ENCODE assay signal across 11 cellular contexts in genomic region chr5:171965740-171966139, GRCh38. TPM values are rescaled to one million over a fixed set of nuclear protein-coding genes. Genes with fewer than 3 reads are reported as not detected.
A peak's percentile ranks its signal among the peaks of the same experiment; 100 is the strongest.
DNase-seq lines count a peak whose midpoint lies in the region; ATAC-seq and TF ChIP-seq lines count a peak whose summit lies in the region.
"Had no signal": no experiment of that assay in that cellular context is flagged by ENCODE, and none has a peak within 500 bp of the region (broad histone marks: within the 10 kb centered on the region; RNA-seq: fewer than 3 reads in every experiment).

No MANE protein-coding gene starts in this region.

- peaks cover 7% of the 10 kb centered on the region for H3K79me1 ChIP-seq in mesenchymal stem cell (replicated peaks; ENCODE audit: low read length, poor library complexity, severe bottlenecking)

- H3K36me3 Mint-ChIP-seq in activated CD8-positive, alpha-beta T cell treated with anti-CD3 and anti-CD28 coated beads, Interleukin-2, amount 10 ng/mL, durations not matched to agents 7 days and 5 days (ENCODE audit: low read depth), result peaks cover 35% of the 10 kb centered on the region

- no peak overlapping the region for H2BK5ac ChIP-seq in mesenchymal stem cell (ENCODE audit: low read depth, low read length, poor library complexity, severe bottlenecking)

- H3K27ac ChIP-seq in mesenchymal stem cell (ENCODE audit: low read length, poor library complexity, severe bottlenecking) (no peak overlapping the region), tibial artery (no peak overlapping the region)
- H3K27ac ChIP-seq: C4-2B had no signal

- H3K4me3 Mint-ChIP-seq in activated CD8-positive, alpha-beta T cell treated with anti-CD3 and anti-CD28 coated beads, Interleukin-2, amount 10 ng/mL, durations not matched to agents 7 days and 5 days, result no peak overlapping the region
- H3K4me3 Mint-ChIP-seq: neural crest cell had no signal

- H3K4me1 ChIP-seq in mesenchymal stem cell (ENCODE audit: control insufficient read depth, insufficient read depth, low read depth, low read length) (peaks cover 3% of the 10 kb centered on the region), tibial artery (peaks cover 0 to 76% (median 24%) of the 10 kb centered on the region in 4 donors)

- no peak overlapping the region for H3K4me3 ChIP-seq in mesenchymal stem cell (ENCODE audit: insufficient read depth in 1 of 2, low read depth in 1 of 2, low read length in 2 of 2)
- H3K4me3 ChIP-seq in tibial artery, result no peak overlapping the region
- H3K4me3 ChIP-seq in foreskin fibroblast (ENCODE audit: low read depth in 1 of 2, low read length in 2 of 2), result no peak overlapping the region

- H2BK120ac ChIP-seq in mesenchymal stem cell (ENCODE audit: low read depth, low read length), result no peak overlapping the region

- POLR2A ChIA-PET in activated CD8-positive, alpha-beta T cell treated with anti-CD3 and anti-CD28 coated beads, Interleukin-2, amount 10 ng/mL, durations not matched to agents 7 days and 5 days (lab: Charles Lee), result no interaction called here

- H3K36me3 ChIP-seq in mesenchymal stem cell (ENCODE audit: control insufficient read depth in 1 of 2, insufficient read depth in 2 of 2, low read depth in 1 of 2, low read length in 2 of 2), result no peaks in the 10 kb centered on the region
- no peaks in the 10 kb centered on the region for H3K36me3 ChIP-seq in tibial artery

- no peak overlapping the region for H3K4ac ChIP-seq in mesenchymal stem cell (ENCODE audit: low read depth in 1 of 2, low read length in 2 of 2)

- 89% methylated on average over 6 of the region's 6 CpGs for WGBS in mesenchymal stem cell

- H3K9me3 Mint-ChIP-seq in activated CD8-positive, alpha-beta T cell treated with anti-CD3 and anti-CD28 coated beads, Interleukin-2, amount 10 ng/mL, durations not matched to agents 7 days and 5 days (ENCODE audit: insufficient read depth), result peaks cover 14% of the 10 kb centered on the region
- H3K9me3 Mint-ChIP-seq: neural crest cell had no signal

- H2BK15ac ChIP-seq in mesenchymal stem cell (ENCODE audit: low read depth, poor library complexity, severe bottlenecking), result no peak overlapping the region

- H3K9me3 ChIP-seq in mesenchymal stem cell (ENCODE audit: control insufficient read depth, low read length) (no peaks in the 10 kb centered on the region), tibial artery (no peaks in the 10 kb centered on the region)

- H3K27me3 Mint-ChIP-seq in activated CD8-positive, alpha-beta T cell treated with anti-CD3 and anti-CD28 coated beads, Interleukin-2, amount 10 ng/mL, durations not matched to agents 7 days and 5 days (ENCODE audit: low read depth), result no peaks in the 10 kb centered on the region

- DNase-seq in stimulated activated naive CD4-positive, alpha-beta T cell treated with Interleukin-2 at 50 U/mL for 16 hours (lab: John Stamatoyannopoulos, UW), result peak; percentile 22
- DNase-seq in stimulated activated naive CD4-positive, alpha-beta T cell (lab: John Stamatoyannopoulos, UW), result no peak
- no peak for DNase-seq in activated CD8-positive, alpha-beta T cell treated with anti-CD3 and anti-CD28 coated beads, Interleukin-2, amount 10 ng/mL, durations not matched to agents 7 days and 5 days
- no peak for DNase-seq in mesenchymal stem cell
- no peak for DNase-seq in tibial artery
- DNase-seq in ureter (ENCODE audit: low spot score), result no peak
- DNase-seq in foreskin fibroblast, result no peak
- DNase-seq in DMS79 treated with DMSO at 0.1 percent for 48 hours (lab: John Stamatoyannopoulos, UW), result no peak
- DNase-seq: NCI-H1092 treated with DMSO at 0.1 percent for 48 hours had no signal

- H2AFZ ChIP-seq in mesenchymal stem cell (ENCODE audit: low read depth, low read length), result no peak overlapping the region

- H3K27ac Mint-ChIP-seq in activated CD8-positive, alpha-beta T cell treated with anti-CD3 and anti-CD28 coated beads, Interleukin-2, amount 10 ng/mL, durations not matched to agents 7 days and 5 days, result peak overlapping the region; percentile 64

- CTCF ChIA-PET in activated CD8-positive, alpha-beta T cell treated with anti-CD3 and anti-CD28 coated beads, Interleukin-2, amount 10 ng/mL, durations not matched to agents 7 days and 5 days (lab: Charles Lee), result no interaction called here

- no peak overlapping the region for H3K4me2 ChIP-seq in mesenchymal stem cell (ENCODE audit: low read length, poor library complexity, severe bottlenecking)

- intact Hi-C loops in tibial artery (cut with DNase I; ENCODE audit: low total_unique reads), result no loop called here

- H3K4me1 Mint-ChIP-seq in activated CD8-positive, alpha-beta T cell treated with anti-CD3 and anti-CD28 coated beads, Interleukin-2, amount 10 ng/mL, durations not matched to agents 7 days and 5 days (ENCODE audit: low read depth), result peaks cover 54% of the 10 kb centered on the region

- no peak overlapping the region for H3K23ac ChIP-seq in mesenchymal stem cell (ENCODE audit: low read length in 2 of 2)

- TF ChIP-seq CTCF in tibial artery (IDR thresholded peaks at IDR 0.05) (no peak), foreskin fibroblast (IDR thresholded peaks at IDR 0.05; ENCODE audit: low read depth, low read length) (no peak)

- peak overlapping the region in 1 of 2 experiments; percentile 52 for H3K18ac ChIP-seq in mesenchymal stem cell (ENCODE audit: low read depth in 1 of 2, low read length in 2 of 2)

- H3K27me3 ChIP-seq in mesenchymal stem cell (ENCODE audit: control insufficient read depth in 1 of 2, insufficient read depth in 1 of 2, low read length in 2 of 2) (no peaks in the 10 kb centered on the region), tibial artery (no peaks in the 10 kb centered on the region)

- no peak overlapping the region for H3K9ac ChIP-seq in mesenchymal stem cell (ENCODE audit: low read length)

- no peak overlapping the region for H4K91ac ChIP-seq in mesenchymal stem cell (ENCODE audit: low read length)

- H2BK12ac ChIP-seq in mesenchymal stem cell (ENCODE audit: low read length in 2 of 2), result no peak overlapping the region

- no peak overlapping the region for H2AK5ac ChIP-seq in mesenchymal stem cell (ENCODE audit: low read length, severe bottlenecking)

- H4K8ac ChIP-seq in mesenchymal stem cell (ENCODE audit: low read length), result peak overlapping the region; percentile 54

- no peak for ATAC-seq in activated CD8-positive, alpha-beta T cell treated with anti-CD3 and anti-CD28 coated beads, Interleukin-2, amount 10 ng/mL, durations not matched to agents 7 days and 5 days

- H3K14ac ChIP-seq in mesenchymal stem cell (ENCODE audit: low read length in 2 of 2), result no peak overlapping the region

RNA-seq across cellular contexts. Expression of gene FBXW11, which starts 40.7 kb away (rescaled TPM):
- 10 to 100 TPM; 26.3 to 27.1 TPM for total RNA-seq in activated CD8-positive, alpha-beta T cell treated with anti-CD3 and anti-CD28 coated beads, Interleukin-2, amount 10 ng/mL, durations not matched to agents 7 days and 5 days
- polyA plus RNA-seq in mesenchymal stem cell (2013, experiment 1 of 2), result 30.2 TPM
- polyA plus RNA-seq in mesenchymal stem cell (2013, experiment 2 of 2), result 28.7 TPM
- total RNA-seq in ureter, result 64.2 TPM
